In genomic region chr1:175102166-175102565, GRCh38 we compare ENCODE assay signal across 4 cellular contexts. TPM values are rescaled to one million over a fixed set of nuclear protein-coding genes. Genes with fewer than 3 reads are reported as not detected.
"Had no signal": no experiment of that assay in that cellular context is flagged by ENCODE, and none has a peak within 500 bp of the region (broad histone marks: within the 10 kb centered on the region; RNA-seq: fewer than 3 reads in every experiment).

No MANE protein-coding gene starts in this region.

RNA-seq across cellular contexts. Expression of gene TNN, which starts 34.5 kb away (rescaled TPM):
- total RNA-seq: HepG2, HT-29, IMR-90 had no signal
- polyA plus RNA-seq: HepG2, IgD-negative memory B cell, IMR-90 had no signal
